18 cellular contexts compared by ENCODE assay signal in the genomic region with DNA sequence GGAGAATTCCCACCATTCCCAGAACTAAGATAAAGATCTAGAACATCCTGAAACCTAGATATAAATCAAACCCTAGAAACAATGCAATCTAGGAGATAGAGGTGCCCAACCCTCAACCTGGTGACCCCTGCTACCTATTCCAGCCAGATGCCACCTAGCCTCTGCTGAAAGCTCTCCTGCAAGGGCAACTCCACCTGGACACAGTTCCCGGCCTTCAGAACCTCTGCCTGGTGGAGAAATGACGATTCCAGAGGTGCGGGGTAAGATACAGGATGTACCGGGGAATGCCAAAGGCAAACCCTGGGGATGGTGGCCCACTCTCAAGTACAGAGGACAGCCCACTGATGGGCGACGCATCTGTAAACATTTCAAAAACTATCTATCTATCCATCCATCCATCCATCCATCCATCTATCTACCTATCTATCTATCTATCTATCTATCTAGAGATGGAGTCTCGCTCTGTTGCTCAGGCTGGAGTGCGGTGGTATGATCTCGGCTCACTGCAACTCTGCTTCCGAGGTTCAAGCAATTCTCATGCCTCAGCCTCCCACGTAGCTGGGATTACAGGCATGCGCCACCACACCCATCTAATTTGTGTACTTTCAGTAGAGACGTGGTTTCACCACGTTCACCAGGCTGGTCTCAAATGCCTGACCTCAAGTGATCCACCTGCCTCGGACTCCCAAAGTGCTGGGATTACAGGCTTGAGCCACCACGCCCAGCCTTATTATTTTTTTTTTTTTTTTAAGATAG. TPM values are rescaled to one million over a fixed set of nuclear protein-coding genes. Genes with fewer than 3 reads are reported as not detected.
DNase-seq lines count a peak whose midpoint lies in the region; ATAC-seq and TF ChIP-seq lines count a peak whose summit lies in the region.
"Had no signal": no experiment of that assay in that cellular context is flagged by ENCODE, and none has a peak within 500 bp of the region (broad histone marks: within the 10 kb centered on the region; RNA-seq: fewer than 3 reads in every experiment).

No MANE protein-coding gene starts in this region.

- H3K27ac ChIP-seq in RWPE2 (ENCODE audit: poor library complexity, severe bottlenecking) (no peak overlapping the region), stomach (no peak overlapping the region), caudate nucleus (ENCODE audit: low read depth, low read length) (no peak overlapping the region)
- H3K27ac ChIP-seq: BLaER1, GM23248 had no signal

- H3K36me3 Mint-ChIP-seq in activated T-helper 17 cell treated with anti-CD3 and anti-CD28 coated beads, Interleukin-2, amount 50 U/mL, for 72 hours (ENCODE audit: low read depth) = peaks cover 21% of the 10 kb centered on the region

- no peaks in the 10 kb centered on the region for H3K9me3 Mint-ChIP-seq in activated T-helper 17 cell treated with anti-CD3 and anti-CD28 coated beads, Interleukin-2, amount 50 U/mL, for 72 hours
- H3K9me3 Mint-ChIP-seq: CD8-positive, alpha-beta T cell; H9; HFFc6 had no signal

- peak overlapping the region; percentile 30 for H3K27ac Mint-ChIP-seq in activated T-helper 17 cell treated with anti-CD3 and anti-CD28 coated beads, Interleukin-2, amount 50 U/mL, for 72 hours
- H3K27ac Mint-ChIP-seq: CD8-positive, alpha-beta T cell; HFFc6 had no signal

- H3K36me3 ChIP-seq in RWPE2 (ENCODE audit: low read depth) (peaks cover 100% of the 10 kb centered on the region), stomach (peaks cover 22 to 94% (median 87%) of the 10 kb centered on the region in 4 donors)

- TF ChIP-seq POLR2A in stomach (IDR thresholded peaks at IDR 0.05) = no peak

- no peaks in the 10 kb centered on the region for H3K4me1 Mint-ChIP-seq in activated T-helper 17 cell treated with anti-CD3 and anti-CD28 coated beads, Interleukin-2, amount 50 U/mL, for 72 hours
- H3K4me1 Mint-ChIP-seq: H9 had no signal

- WGBS in stomach, 5 donors = 88 to 90% (median 89%) methylated on average over 16 of the region's 16 CpGs

- H3K27me3 ChIP-seq in RWPE2 (ENCODE audit: insufficient read depth, poor library complexity, severe bottlenecking) (no peaks in the 10 kb centered on the region), stomach (no peaks in the 10 kb centered on the region)
- H3K27me3 ChIP-seq: BLaER1 had no signal

- no peak overlapping the region for H3K4me3 Mint-ChIP-seq in activated T-helper 17 cell treated with anti-CD3 and anti-CD28 coated beads, Interleukin-2, amount 50 U/mL, for 72 hours
- H3K4me3 Mint-ChIP-seq: CD8-positive, alpha-beta T cell; H9; HFFc6 had no signal

- H3K9me3 ChIP-seq in RWPE2 (ENCODE audit: severe bottlenecking) = no peaks in the 10 kb centered on the region
- no peaks in the 10 kb centered on the region for H3K9me3 ChIP-seq in stomach
- H3K9me3 ChIP-seq: BLaER1 had no signal

- TF ChIP-seq CTCF in RWPE2 (IDR thresholded peaks at IDR 0.05; ENCODE audit: poor library complexity, severe bottlenecking) (no peak), stomach (IDR thresholded peaks at IDR 0.05) (no peak)

- DNase-seq in RWPE2 (ENCODE audit: low spot score) (peak; percentile 36), left lobe of liver (ENCODE audit: low spot score) (peak; percentile 27), stomach (peak; percentile 8), CD1c-positive myeloid dendritic cell (ENCODE audit: extremely low spot score) (no peak), NCI-H2196 (lab: John Stamatoyannopoulos, UW; ENCODE audit: unreplicated experiment) (no peak), caudate nucleus (lab: John Stamatoyannopoulos, UW) (no peak)
- DNase-seq: H9; HFFc6; NCI-H1048; NCI-H1417 treated with DMSO at 0.1 percent for 48 hours; NCI-H187 treated with DMSO at 0.1 percent for 48 hours; NCI-H226; NCI-H774; NK-92 treated with Interleukin-12 subunit alpha and Interleukin-12 subunit beta, amount 100 ng/mL, for 24 hours had no signal

- H3K4me1 ChIP-seq in RWPE2 (ENCODE audit: insufficient read depth, poor library complexity, severe bottlenecking) (no peaks in the 10 kb centered on the region), stomach (no peaks in the 10 kb centered on the region)

- no peak for ATAC-seq in RWPE2 (ENCODE audit: low read depth)
- ATAC-seq in activated T-helper 17 cell treated with anti-CD3 and anti-CD28 coated beads, Interleukin-2, amount 50 U/mL, for 72 hours (replicated peaks) = no peak
- ATAC-seq in left lobe of liver = no peak
- ATAC-seq: CD8-positive, alpha-beta T cell had no signal

- intact Hi-C loops in stomach (cut with DNase I; ENCODE audit: low total_unique reads) = no loop called here

- no peak overlapping the region for H3K4me3 ChIP-seq in RWPE2 (ENCODE audit: severe bottlenecking)
- no peak overlapping the region for H3K4me3 ChIP-seq in stomach
- H3K4me3 ChIP-seq: BLaER1, GM23248 had no signal

- TF ChIP-seq EP300 in stomach (IDR thresholded peaks at IDR 0.05) = no peak

- no peaks in the 10 kb centered on the region for H3K27me3 Mint-ChIP-seq in activated T-helper 17 cell treated with anti-CD3 and anti-CD28 coated beads, Interleukin-2, amount 50 U/mL, for 72 hours

RNA-seq across cellular contexts. Expression of gene MEAK7, which starts 19.0 kb away (rescaled TPM):
- total RNA-seq in activated T-helper 17 cell treated with anti-CD3 and anti-CD28 coated beads, Interleukin-2, amount 50 U/mL, for 72 hours = 10 to 100 TPM; 18.5 to 28.5 TPM
- 2.9 TPM for total RNA-seq in left lobe of liver
- total RNA-seq in stomach = 10 to 100 TPM in 2 of 5 donors, 1 to 10 TPM in 3; 5.8 to 21.1 (median 9.4) TPM
- 1 to 10 TPM; 3.9 to 7.0 (median 6.8) TPM for polyA plus RNA-seq in stomach

Comparison
In these comparisons a context has a peak if more than half of its experiments do, and no peak if none do; other contexts are left out.
1. DNase-seq: peak in RWPE2 (single experiment), left lobe of liver (single experiment) and stomach (single experiment); none in CD1c-positive myeloid dendritic cell (single experiment), NCI-H2196 (single experiment) and caudate nucleus (0 of 61).